In the genomic region with DNA sequence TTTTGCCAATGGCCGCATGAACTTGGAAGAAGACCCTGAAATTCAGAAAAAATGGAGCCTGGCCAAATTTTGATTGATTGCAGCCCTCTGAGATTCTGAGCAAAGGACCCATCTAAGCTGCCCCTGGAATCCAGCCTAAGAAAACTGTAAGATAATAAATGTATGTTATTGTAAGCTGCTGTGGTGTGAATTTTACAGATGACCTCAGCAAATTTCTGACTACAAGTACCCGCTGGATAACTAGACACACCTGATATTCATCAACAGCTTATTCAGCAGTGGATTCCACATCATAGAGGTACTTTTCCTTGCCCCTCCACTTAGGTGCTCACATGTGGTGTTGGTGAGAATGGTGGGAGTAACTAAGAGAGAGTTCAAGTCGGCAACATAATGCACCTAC, we compare ENCODE assay signal across 1 cellular context.
TF ChIP-seq lines count a peak whose summit lies in the region.

No MANE protein-coding gene starts in this region.

TF ChIP-seq in H1, 55 proteins besides CTCF, POLR2A, EP300 and RAD21:
- TF ChIP-seq RNF2 (IDR thresholded peaks at IDR 0.05; ENCODE audit: borderline replicate concordance, low read depth, low read length, missing control alignments, poor library complexity, severe bottlenecking) (no peak), GTF2F1 (IDR thresholded peaks at IDR 0.05; ENCODE audit: borderline replicate concordance, low read depth, low read length) (no peak), EGR1 (IDR thresholded peaks at IDR 0.05; ENCODE audit: borderline replicate concordance, low read depth, low read length) (no peak), BCL11A (IDR thresholded peaks at IDR 0.05; ENCODE audit: low read depth in 2 of 2, low read length in 2 of 2) (no peak), CEBPB (IDR thresholded peaks at IDR 0.05; ENCODE audit: low read depth, low read length) (no peak), CHD1 (IDR thresholded peaks at IDR 0.05; ENCODE audit: low read depth, low read length) (no peak), BACH1 (IDR thresholded peaks at IDR 0.05; ENCODE audit: low read length) (no peak), CHD2 (IDR thresholded peaks at IDR 0.05; ENCODE audit: low read length) (no peak), SIX5 (IDR thresholded peaks at IDR 0.05; ENCODE audit: low read depth, low read length) (no peak), CHD7 (IDR thresholded peaks at IDR 0.05; ENCODE audit: insufficient replicate concordance, low read length) (no peak), SUZ12 (IDR thresholded peaks at IDR 0.05; ENCODE audit: low read length) (no peak), PHF8 (conservative IDR thresholded peaks at IDR 0.05; ENCODE audit: low read depth, low read length) (no peak), SP4 (IDR thresholded peaks at IDR 0.05; ENCODE audit: low read length) (no peak), JUND (IDR thresholded peaks at IDR 0.05; ENCODE audit: low read length) (no peak), POLR2AphosphoS5 (IDR thresholded peaks at IDR 0.05; ENCODE audit: low read depth, low read length) (no peak), CREB1 (IDR thresholded peaks at IDR 0.05) (no peak), MAFK (IDR thresholded peaks at IDR 0.05; ENCODE audit: low read depth, low read length) (no peak), SIRT6 (IDR thresholded peaks at IDR 0.05; ENCODE audit: low read length) (no peak), NRF1 (IDR thresholded peaks at IDR 0.05; ENCODE audit: low read depth, low read length) (no peak)
- TF ChIP-seq, protein P1, sequence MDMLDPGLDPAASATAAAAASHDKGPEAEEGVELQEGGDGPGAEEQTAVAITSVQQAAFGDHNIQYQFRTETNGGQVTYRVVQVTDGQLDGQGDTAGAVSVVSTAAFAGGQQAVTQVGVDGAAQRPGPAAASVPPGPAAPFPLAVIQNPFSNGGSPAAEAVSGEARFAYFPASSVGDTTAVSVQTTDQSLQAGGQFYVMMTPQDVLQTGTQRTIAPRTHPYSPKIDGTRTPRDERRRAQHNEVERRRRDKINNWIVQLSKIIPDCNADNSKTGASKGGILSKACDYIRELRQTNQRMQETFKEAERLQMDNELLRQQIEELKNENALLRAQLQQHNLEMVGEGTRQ (IDR thresholded peaks at IDR 0.05; ENCODE audit: low read length), result no peak
TF ChIP-seq in H1: peak in this region for 0.
